ENCODE assay signal across 9 cellular contexts in the genomic region with DNA sequence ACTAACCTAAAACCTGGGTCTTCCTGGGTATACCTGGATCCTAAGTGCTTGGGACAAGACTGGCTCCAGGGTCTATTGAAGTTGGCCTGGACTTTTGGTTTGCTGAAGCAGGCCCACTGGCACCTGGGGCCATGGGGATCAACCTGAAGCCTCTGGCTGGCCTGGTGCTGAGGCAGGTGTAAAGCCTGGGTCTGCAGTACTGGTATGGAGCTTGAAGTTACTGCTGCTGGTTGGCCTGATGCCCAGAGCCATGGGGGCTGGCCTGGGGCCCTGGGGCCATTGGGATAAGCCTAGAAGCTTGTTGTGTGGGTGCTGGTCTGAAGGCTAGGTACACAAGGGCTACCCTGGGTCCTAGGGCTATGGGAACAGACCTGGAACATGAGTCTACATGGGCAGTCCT.
"Had no signal": no experiment of that assay in that cellular context is flagged by ENCODE, and none has a peak within 500 bp of the region (broad histone marks: within the 10 kb centered on the region; RNA-seq: fewer than 3 reads in every experiment).

No MANE protein-coding gene starts in this region.

- H3K4me2 ChIP-seq: KMS-11 had no signal

- DNase-seq: IMR-90, KBM-7, KG1 had no signal

- H3K36me3 Mint-ChIP-seq: IgD-negative memory B cell had no signal

- H3K4me1 Mint-ChIP-seq: IgD-negative memory B cell had no signal

- H3K27ac Mint-ChIP-seq: IgD-negative memory B cell had no signal

- H3K27me3 Mint-ChIP-seq: IgD-negative memory B cell had no signal

- ATAC-seq: HepG2, K562 had no signal

- H3K27ac ChIP-seq: HL-60, KMS-11 had no signal

- H3K4me3 ChIP-seq: K562 had no signal

- H3K9ac ChIP-seq: KMS-11 had no signal

- FAIRE-seq: HepG2, HTR-8/SVneo, K562 had no signal

- H3K4me3 Mint-ChIP-seq: IgD-negative memory B cell had no signal
